Comparison of ENCODE assay signal across 8 cellular contexts in the genomic region with DNA sequence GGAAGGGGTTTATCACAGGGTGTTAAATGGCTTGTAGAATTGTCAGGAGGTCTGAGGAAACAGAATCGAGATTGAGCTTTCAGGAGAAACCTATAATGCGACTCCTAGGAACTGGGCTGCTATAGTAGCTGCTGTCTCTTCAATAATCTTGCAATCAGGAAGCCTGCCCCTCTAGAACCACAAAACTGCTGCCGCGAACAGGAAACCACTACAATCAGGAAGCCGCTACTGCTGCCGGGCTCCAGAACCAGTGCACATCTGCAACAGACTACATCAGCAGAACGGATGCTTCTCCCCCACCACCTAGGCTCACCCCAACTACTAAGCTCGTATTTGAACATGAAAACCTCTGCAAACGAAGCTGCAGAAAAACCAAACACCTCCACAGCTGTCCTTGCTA. TPM values are rescaled to one million over a fixed set of nuclear protein-coding genes. Genes with fewer than 3 reads are reported as not detected.
A peak's percentile ranks its signal among the peaks of the same experiment; 100 is the strongest.
DNase-seq lines count a peak whose midpoint lies in the region; ATAC-seq, FAIRE-seq and TF ChIP-seq lines count a peak whose summit lies in the region.

No MANE protein-coding gene starts in this region.

- H3K9me3 Mint-ChIP-seq in Calu3 (ENCODE audit: low read depth, unreplicated experiment): no peaks in the 10 kb centered on the region

- H3K27ac Mint-ChIP-seq in Calu3 (ENCODE audit: unreplicated experiment): no peak overlapping the region

- H3K27me3 Mint-ChIP-seq in Calu3 (ENCODE audit: unreplicated experiment): no peaks in the 10 kb centered on the region

- peaks cover 41% of the 10 kb centered on the region for H3K4me1 Mint-ChIP-seq in Calu3 (ENCODE audit: low read depth, unreplicated experiment)

- H3K4me3 Mint-ChIP-seq in Calu3 (ENCODE audit: low read depth, unreplicated experiment): no peak overlapping the region

- CTCF ChIA-PET in Calu3 (lab: Charles Lee): no interaction called here

- TF ChIP-seq CTCF in Calu3 (IDR thresholded peaks at IDR 0.05; ENCODE audit: unreplicated experiment): no peak

- ATAC-seq in HG03159 (IDR thresholded peaks at IDR 0.05; ENCODE audit: unreplicated experiment): peak; percentile 55
- ATAC-seq in activated CD4-positive, CD25-positive, alpha-beta regulatory T cell treated with anti-CD3 and anti-CD28 coated beads, Interleukin-2, amount 50 U/mL, for 24 hours: peak; percentile 41 to 51

- FAIRE-seq in GM12891 (lab: Jason Lieb, UNC): no peak

- TF ChIP-seq POLR2A in GM12891 (IDR thresholded peaks at IDR 0.05; ENCODE audit: low read depth, low read length): no peak

- peak; percentile 10 for DNase-seq in GM12891 (ENCODE audit: insufficient read length, low spot score)
- DNase-seq in globus pallidus (ENCODE audit: low spot score): peak; percentile 43
- peak; percentile 44 for DNase-seq in stimulated activated CD8-positive, alpha-beta memory T cell treated with anti-CD3 and anti-CD28 coated beads, Interleukin-4, amount 100 ng/mL, for 24 hours (ENCODE audit: low read depth)
- DNase-seq in NCI-H2227 treated with DMSO at 0.1 percent for 48 hours (lab: John Stamatoyannopoulos, UW): no peak
- DNase-seq in HUDEP-2 (lab: John Stamatoyannopoulos, UW; ENCODE audit: unreplicated experiment in 76 of 76): no peak
- DNase-seq in Calu3: no peak

- BruUV-seq in Calu3 (replicated peaks; lab: Mats Ljungman, UMichigan): no TSS peak

- intact Hi-C loops in Calu3 (cut with micrococcal nuclease; ENCODE audit: unreplicated experiment): no loop called here

- H3K36me3 Mint-ChIP-seq in Calu3 (ENCODE audit: insufficient read depth, unreplicated experiment): no peaks in the 10 kb centered on the region

TF ChIP-seq in GM12891, 5 proteins besides CTCF, POLR2A, EP300 and RAD21:
- TF ChIP-seq POU2F2 (IDR thresholded peaks at IDR 0.05; ENCODE audit: low read depth, low read length) (0 out of 2 replicates have a peak, but pooled peaks have one; percentile 15), TAF1 (IDR thresholded peaks at IDR 0.05; ENCODE audit: low read depth, low read length) (no peak)

RNA-seq across cellular contexts. Expression of gene TNFSF8, which starts 31.6 kb away (rescaled TPM):
- polyA plus RNA-seq in GM12891 (2012; ENCODE audit: low read depth, missing spikeins): 0.47 TPM
- not detected in 2 replicates for total RNA-seq in Calu3 (2022)

Comparison
In these comparisons a context has a peak if more than half of its experiments do, and no peak if none do; other contexts are left out.
1. DNase-seq: peak in GM12891 (single experiment), globus pallidus (single experiment) and stimulated activated CD8-positive, alpha-beta memory T cell treated with anti-CD3 and anti-CD28 coated beads, Interleukin-4, amount 100 ng/mL, for 24 hours (single experiment); none in NCI-H2227 treated with DMSO at 0.1 percent for 48 hours (single experiment), HUDEP-2 (0 of 76) and Calu3 (single experiment).